1 cellular context compared by ENCODE assay signal in genomic region chr19:21020298-21021227, GRCh38.
TF ChIP-seq lines count a peak whose summit lies in the region.

Gene ZNF430 (plus strand): TSS chr19:21020657. CDS start chr19:21020801, 144 bp downstream.

TF ChIP-seq in HepG2, 621 proteins besides CTCF, POLR2A, EP300 and RAD21 (continued from another document and continues in another):
- TF ChIP-seq ZNF691 (CRISPR knock-in tag; IDR thresholded peaks at IDR 0.05; ENCODE audit: borderline replicate concordance, low read depth) (no peak), ZNF792 (CRISPR knock-in tag; IDR thresholded peaks at IDR 0.05) (no peak), ZFP90 (CRISPR knock-in tag; IDR thresholded peaks at IDR 0.05; ENCODE audit: borderline replicate concordance) (no peak), ZFP37 (CRISPR knock-in tag; IDR thresholded peaks at IDR 0.05; ENCODE audit: borderline replicate concordance) (no peak), HNRNPL (IDR thresholded peaks at IDR 0.05; ENCODE audit: low read depth, low read length) (0 out of 2 replicates have a peak, but pooled peaks have one; percentile 20), ZNF772 (CRISPR knock-in tag; IDR thresholded peaks at IDR 0.05) (no peak; the same call in 1 of the 2 replicates), ESRRA (CRISPR knock-in tag; IDR thresholded peaks at IDR 0.05; ENCODE audit: low read depth) (peak; percentile 52; the same call in 1 of the 2 replicates), ZKSCAN5 (CRISPR knock-in tag; IDR thresholded peaks at IDR 0.05) (no peak), JUN (CRISPR knock-in tag; IDR thresholded peaks at IDR 0.05) (no peak), TSC22D2 (CRISPR knock-in tag; IDR thresholded peaks at IDR 0.05; ENCODE audit: borderline replicate concordance) (no peak), NBN (conservative IDR thresholded peaks at IDR 0.05) (no peak), ZNF12 (CRISPR knock-in tag; IDR thresholded peaks at IDR 0.05) (no peak), SALL2 (CRISPR knock-in tag; IDR thresholded peaks at IDR 0.05) (peak; percentile 23; the same call in 1 of the 2 replicates), STAG1 (CRISPR knock-in tag; IDR thresholded peaks at IDR 0.05) (no peak), DMAP1 (CRISPR knock-in tag; IDR thresholded peaks at IDR 0.05) (peak; percentile 60; the same call in 1 of the 2 replicates), SMYD3 (CRISPR knock-in tag; IDR thresholded peaks at IDR 0.05) (no peak), KDM3A (CRISPR knock-in tag; IDR thresholded peaks at IDR 0.05; ENCODE audit: low read depth) (no peak), XBP1 (CRISPR knock-in tag; IDR thresholded peaks at IDR 0.05) (no peak), ZHX1 (CRISPR knock-in tag; IDR thresholded peaks at IDR 0.05; ENCODE audit: low read depth) (no peak), ZNF468 (CRISPR knock-in tag; IDR thresholded peaks at IDR 0.05) (no peak), GTF2F1 (IDR thresholded peaks at IDR 0.05; ENCODE audit: low read length) (no peak), FLYWCH1 (CRISPR knock-in tag; IDR thresholded peaks at IDR 0.05) (no peak), ZNF639 (CRISPR knock-in tag; conservative IDR thresholded peaks at IDR 0.05) (no peak), ZNF770 (CRISPR knock-in tag; IDR thresholded peaks at IDR 0.05) (peak; percentile 71; the same call in 1 of the 2 replicates), THAP9 (CRISPR knock-in tag; IDR thresholded peaks at IDR 0.05; ENCODE audit: borderline replicate concordance) (peak; percentile 47; the same call in 1 of the 2 replicates), ZNF280D (CRISPR knock-in tag; IDR thresholded peaks at IDR 0.05) (no peak), ZNF562 (CRISPR knock-in tag; IDR thresholded peaks at IDR 0.05; ENCODE audit: borderline replicate concordance) (no peak), ZNF800 (CRISPR knock-in tag; IDR thresholded peaks at IDR 0.05) (no peak), MYC (CRISPR knock-in tag; IDR thresholded peaks at IDR 0.05; ENCODE audit: borderline replicate concordance) (peak; percentile 47; the same call in 1 of the 2 replicates), ZXDC (CRISPR knock-in tag; IDR thresholded peaks at IDR 0.05) (no peak), RBM39 (IDR thresholded peaks at IDR 0.05; ENCODE audit: low read depth, low read length, poor library complexity, severe bottlenecking) (no peak), ATF3 (CRISPR knock-in tag; IDR thresholded peaks at IDR 0.05) (no peak), ZBTB8A (CRISPR knock-in tag; IDR thresholded peaks at IDR 0.05; ENCODE audit: borderline replicate concordance, low read depth) (no peak), ZNF280B (CRISPR knock-in tag; IDR thresholded peaks at IDR 0.05; ENCODE audit: borderline replicate concordance) (no peak), PRMT3 (CRISPR knock-in tag; IDR thresholded peaks at IDR 0.05; ENCODE audit: borderline replicate concordance, low read depth) (no peak), SMAD3 (CRISPR knock-in tag; IDR thresholded peaks at IDR 0.05) (no peak), HINFP (CRISPR knock-in tag; IDR thresholded peaks at IDR 0.05; ENCODE audit: low read depth) (no peak)
